15 cellular contexts compared by ENCODE assay signal in genomic region chr5:22708770-22709328, GRCh38.
"Had no signal": no experiment of that assay in that cellular context is flagged by ENCODE, and none has a peak within 500 bp of the region (broad histone marks: within the 10 kb centered on the region; RNA-seq: fewer than 3 reads in every experiment).

No MANE protein-coding gene starts in this region.

- H3K4me1 Mint-ChIP-seq: activated CD4-positive, alpha-beta memory T cell treated with anti-CD3 and anti-CD28 coated beads, Interleukin-2, amount 10 ng/mL, durations not matched to agents 7 days and 5 days; activated CD4-positive, alpha-beta T cell treated with anti-CD3 and anti-CD28 coated beads for 36 hours; nephron had no signal

- DNase-seq: activated CD4-positive, alpha-beta memory T cell treated with anti-CD3 and anti-CD28 coated beads, Interleukin-2, amount 10 ng/mL, durations not matched to agents 7 days and 5 days; activated CD4-positive, alpha-beta T cell treated with anti-CD3 and anti-CD28 coated beads for 36 hours; activated gamma-delta T cell; activated T-cell treated with anti-CD3 and anti-CD28 coated beads, Interleukin-2, amount 50 U/mL, for 48 hours; amygdala; effector memory CD8-positive, alpha-beta T cell; ovary; stimulated activated CD4-positive, alpha-beta T cell treated with anti-CD3 and anti-CD28 coated beads, Interleukin-2, amount 100 ng/mL, for 48 hours; stimulated activated CD8-positive, alpha-beta memory T cell treated with anti-CD3 and anti-CD28 coated beads, Interleukin-4, amount 100 ng/mL, for 48 hours; stimulated activated naive CD8-positive, alpha-beta T cell treated with anti-CD3 and anti-CD28 coated beads, Interleukin-15, Interleukin-2, amounts not matched to agents 100 U/mL and 50 U/mL, for 24 hours; T-helper 9 cell had no signal

- H3K4me1 ChIP-seq: left lung had no signal

- H3K27ac Mint-ChIP-seq: activated CD4-positive, alpha-beta memory T cell treated with anti-CD3 and anti-CD28 coated beads, Interleukin-2, amount 10 ng/mL, durations not matched to agents 7 days and 5 days; activated CD4-positive, alpha-beta T cell treated with anti-CD3 and anti-CD28 coated beads for 36 hours; activated naive CD8-positive, alpha-beta T cell; brain; effector memory CD8-positive, alpha-beta T cell; nephron had no signal

- H3K27me3 Mint-ChIP-seq: activated CD4-positive, alpha-beta memory T cell treated with anti-CD3 and anti-CD28 coated beads, Interleukin-2, amount 10 ng/mL, durations not matched to agents 7 days and 5 days; activated CD4-positive, alpha-beta T cell treated with anti-CD3 and anti-CD28 coated beads for 36 hours; activated naive CD8-positive, alpha-beta T cell; effector memory CD8-positive, alpha-beta T cell had no signal

- H3K4me3 Mint-ChIP-seq: activated CD4-positive, alpha-beta memory T cell treated with anti-CD3 and anti-CD28 coated beads, Interleukin-2, amount 10 ng/mL, durations not matched to agents 7 days and 5 days; activated CD4-positive, alpha-beta T cell treated with anti-CD3 and anti-CD28 coated beads for 36 hours; activated naive CD8-positive, alpha-beta T cell; brain; effector memory CD8-positive, alpha-beta T cell; nephron had no signal

- H3K36me3 ChIP-seq: left lung, ovary had no signal

- H3K27me3 ChIP-seq: left lung, ovary had no signal

- H3K27ac ChIP-seq: left lung, ovary had no signal

- H3K9me3 ChIP-seq: left lung, ovary had no signal

- H3K4me3 ChIP-seq: left lung, ovary had no signal

- H3K36me3 Mint-ChIP-seq: activated naive CD8-positive, alpha-beta T cell; brain had no signal

- H3K9me3 Mint-ChIP-seq: brain, nephron had no signal
